8 cellular contexts compared by ENCODE assay signal in the genomic region with DNA sequence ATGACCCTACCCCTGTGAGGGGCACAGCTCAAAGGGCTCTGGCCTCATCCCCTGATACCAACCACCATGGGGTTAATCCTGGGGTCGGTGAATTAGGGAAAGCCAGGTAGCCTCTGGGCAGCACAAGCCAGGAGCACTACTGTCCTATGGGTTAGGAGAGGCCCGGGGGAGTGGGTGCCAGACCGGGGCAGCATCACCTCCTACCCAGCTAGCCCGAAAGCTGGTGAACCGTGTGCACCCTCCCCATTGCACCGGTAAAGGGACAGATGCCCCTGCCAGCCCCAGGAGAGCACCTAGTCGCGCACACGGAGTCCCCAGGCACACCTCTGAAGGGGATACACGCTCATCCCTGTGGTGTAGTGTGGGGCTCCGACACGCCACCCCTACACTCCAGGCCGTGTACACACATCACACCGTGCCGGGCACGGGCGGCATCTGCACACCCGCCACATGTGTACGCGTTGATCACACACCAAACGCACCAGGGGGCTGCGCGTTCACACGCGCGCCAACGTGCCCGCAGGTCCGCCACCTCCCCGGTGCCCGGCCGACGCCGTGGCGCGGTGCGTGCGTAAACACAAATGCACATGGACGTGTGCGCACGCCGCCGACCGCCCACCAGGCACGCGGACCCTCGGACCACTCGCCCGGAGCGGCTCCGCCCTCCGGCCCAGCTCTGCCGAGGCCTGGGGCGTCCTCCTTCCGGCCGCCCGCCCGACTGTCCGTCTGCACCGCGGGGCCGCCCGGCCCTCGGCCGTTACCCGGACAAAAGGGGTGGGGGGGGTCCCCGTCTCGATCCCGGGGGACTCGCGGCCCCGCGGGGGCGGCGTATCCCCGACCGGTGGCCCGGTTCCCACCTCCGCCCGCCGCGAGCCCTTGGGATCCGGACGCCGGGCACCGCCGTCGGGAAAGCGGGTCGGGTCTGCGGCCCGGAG. TPM values are rescaled to one million over a fixed set of nuclear protein-coding genes. Genes with fewer than 3 reads are reported as not detected.
DNase-seq lines count a peak whose midpoint lies in the region; ATAC-seq and TF ChIP-seq lines count a peak whose summit lies in the region.

No MANE protein-coding gene starts in this region.

- H3K4me3 ChIP-seq in Caco-2 (ENCODE audit: low read depth, low read length) (peak overlapping the region; percentile 95), osteoblast (ENCODE audit: insufficient read depth, low read length) (peak overlapping the region; percentile 87)

- DNase-seq in Caco-2: peak in 1 of 2 experiments; percentile 32
- DNase-seq in KBM-7: peak; percentile 49
- peak; percentile 38 for DNase-seq in activated CD8-positive, alpha-beta memory T cell treated with anti-CD3 and anti-CD28 coated beads, Interleukin-2, amount 50 U/mL, for 4 hours
- DNase-seq in fibroblast of gingiva (ENCODE audit: low read depth): peak; percentile 21
- peak; percentile 95 for DNase-seq in osteoblast (ENCODE audit: insufficient read length, low spot score, missing footprints)
- no peak for DNase-seq in 8988T
- no peak for DNase-seq in SIG-M5 (lab: John Stamatoyannopoulos, UW)

- peaks cover 30% of the 10 kb centered on the region for H4K20me1 ChIP-seq in osteoblast (ENCODE audit: insufficient read depth, low read length)

- H2AFZ ChIP-seq in osteoblast (ENCODE audit: low read length): peak overlapping the region; percentile 15

- peak overlapping the region; percentile 86 for H3K27ac Mint-ChIP-seq in Caco-2 (ENCODE audit: unreplicated experiment)

- H3K27ac ChIP-seq in osteoblast (ENCODE audit: low read depth, low read length): peak overlapping the region; percentile 71

- peak overlapping the region; percentile 94 for H3K4me3 Mint-ChIP-seq in Caco-2 (ENCODE audit: unreplicated experiment)

- peaks cover 37% of the 10 kb centered on the region for H3K4me1 ChIP-seq in Caco-2
- peaks cover 24% of the 10 kb centered on the region for H3K4me1 ChIP-seq in osteoblast (ENCODE audit: insufficient read depth, low read length)

- TF ChIP-seq CTCF in Caco-2 (IDR thresholded peaks at IDR 0.05; ENCODE audit: insufficient read depth in 1 of 2, low read depth in 1 of 2, low read length in 1 of 2, severe bottlenecking in 1 of 2, unreplicated experiment in 1 of 2) (no peak), osteoblast (IDR thresholded peaks at IDR 0.05; ENCODE audit: extremely low read depth, low read depth, low read length) (no peak)

- POLR2A ChIA-PET in Caco-2 (lab: Charles Lee): interaction anchor here (0.6 to 0.9 kb wide), 3 partner anchors 10 to 318 kb away, joined by 3 to 6 read pairs (median 3); partner anchors contain the start of genes CDIP1 and MGRN1

- in situ Hi-C loops in KBM-7 (cut with MboI; ENCODE audit: low pct_unique_long_range_greater_than_20kb, low sequenced_read_pairs): no loop called here

- peaks cover 7% of the 10 kb centered on the region for H3K4me1 Mint-ChIP-seq in Caco-2 (ENCODE audit: low read depth, unreplicated experiment)

- intact Hi-C loops in Caco-2 (cut with micrococcal nuclease; ENCODE audit: unreplicated experiment): loop anchor here (5.0 kb wide), 1 partner anchor 187 kb away; the partner anchor contains the start of gene DNAJA3

- H3K4me2 ChIP-seq in osteoblast (ENCODE audit: insufficient read depth, low read length): peak overlapping the region; percentile 90

- H3K27me3 Mint-ChIP-seq in Caco-2 (ENCODE audit: insufficient read depth, unreplicated experiment): no peaks in the 10 kb centered on the region

- no peaks in the 10 kb centered on the region for H3K9me3 Mint-ChIP-seq in Caco-2 (ENCODE audit: unreplicated experiment)

- no peaks in the 10 kb centered on the region; the same call in 1 of the 2 replicates for H3K36me3 ChIP-seq in Caco-2 (ENCODE audit: control insufficient read depth, insufficient read depth, low read length)
- H3K36me3 ChIP-seq in osteoblast (ENCODE audit: insufficient read depth, low read length): no peaks in the 10 kb centered on the region

- no TSS peak for BruUV-seq in Caco-2 (replicated peaks; lab: Mats Ljungman, UMichigan)

- H3K27me3 ChIP-seq in Caco-2 (replicated peaks; ENCODE audit: control insufficient read depth, insufficient read depth, low read length): no peaks in the 10 kb centered on the region
- no peaks in the 10 kb centered on the region for H3K27me3 ChIP-seq in osteoblast (ENCODE audit: insufficient read depth, low read length)

- no peak for ATAC-seq in GM21367 (IDR thresholded peaks at IDR 0.05; ENCODE audit: unreplicated experiment)

- H3K9me3 ChIP-seq in Caco-2: no peaks in the 10 kb centered on the region
- H3K9me3 ChIP-seq in osteoblast (ENCODE audit: low read depth, low read length): no peaks in the 10 kb centered on the region

- peaks cover 40% of the 10 kb centered on the region for H3K79me2 ChIP-seq in osteoblast (ENCODE audit: insufficient read depth, low read length)

- CTCF ChIA-PET in Caco-2 (lab: Charles Lee): interaction anchor here (0.8 kb wide), 1 partner anchor 10 kb away, joined by 3 read pairs; the partner anchor contains the start of gene MGRN1

- H3K36me3 Mint-ChIP-seq in Caco-2 (ENCODE audit: insufficient read depth, unreplicated experiment): peaks cover 24% of the 10 kb centered on the region

RNA-seq across cellular contexts. Expression of gene UBALD1, which starts 0.8 kb away (rescaled TPM):
- 32.4 and 36.2 TPM in 2 replicates for total RNA-seq in Caco-2 (2022)
- 6.2 and 9.4 TPM in 2 replicates for total RNA-seq in osteoblast

RNA-seq across cellular contexts. Expression of gene MGRN1, which starts 10.7 kb away (rescaled TPM):
- 67.1 and 72.3 TPM in 2 replicates for total RNA-seq in Caco-2 (2022)
- total RNA-seq in osteoblast: 41.5 and 46.7 TPM in 2 replicates

RNA-seq across cellular contexts. Expression of gene C16orf96, which starts 57.8 kb away (rescaled TPM):
- total RNA-seq in Caco-2 (2022) (0.11 and 0.19 TPM in 2 replicates), osteoblast (under 0.01 TPM in 1 of 2 replicates, not detected in the other)

Comparison
In these comparisons a context has a peak if more than half of its experiments do, and no peak if none do; other contexts are left out.
1. DNase-seq: peak in KBM-7 (single experiment), activated CD8-positive, alpha-beta memory T cell treated with anti-CD3 and anti-CD28 coated beads, Interleukin-2, amount 50 U/mL, for 4 hours (single experiment), fibroblast of gingiva (single experiment) and osteoblast (single experiment); none in 8988T (single experiment) and SIG-M5 (single experiment).